In the genomic region with DNA sequence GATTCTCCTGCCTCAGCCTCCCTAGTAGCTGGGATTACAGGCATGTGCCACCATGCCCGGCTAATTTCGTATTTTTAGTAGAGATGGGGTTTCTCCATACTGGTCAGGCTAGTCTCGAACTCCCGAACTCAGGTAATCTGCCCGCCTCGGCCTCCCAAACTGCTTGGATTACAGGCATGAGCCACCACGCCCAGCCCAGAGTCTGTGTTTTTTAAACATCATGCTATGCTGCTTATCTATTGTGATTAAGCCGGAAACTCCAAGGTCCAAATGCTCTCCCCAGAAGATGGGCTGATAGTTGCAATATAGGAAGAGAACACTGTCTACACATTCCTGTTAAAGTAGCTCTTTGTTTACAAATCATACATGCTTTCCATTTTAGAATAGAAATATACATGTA, we compare ENCODE assay signal across 14 cellular contexts. TPM values are rescaled to one million over a fixed set of nuclear protein-coding genes. Genes with fewer than 3 reads are reported as not detected.
DNase-seq lines count a peak whose midpoint lies in the region; ATAC-seq and TF ChIP-seq lines count a peak whose summit lies in the region.
"Had no signal": no experiment of that assay in that cellular context is flagged by ENCODE, and none has a peak within 500 bp of the region (broad histone marks: within the 10 kb centered on the region; RNA-seq: fewer than 3 reads in every experiment).

No MANE protein-coding gene starts in this region.

- H3K4me1 ChIP-seq in KMS-11 (ENCODE audit: low read depth, poor library complexity, severe bottlenecking) (peaks cover 37% of the 10 kb centered on the region), colonic mucosa (no peaks in the 10 kb centered on the region), mucosa of descending colon (ENCODE audit: low read depth) (peaks cover 24% of the 10 kb centered on the region)
- H3K4me1 ChIP-seq: BLaER1 treated with 17β-estradiol and CSF1 and Interleukin-3, amounts not matched to agents 10 nM and 100 nM had no signal

- intact Hi-C loops in colonic mucosa (cut with DNase I), result no loop called here
- intact Hi-C loops in mucosa of descending colon (cut with DNase I, micrococcal nuclease), result no loop called here

- H3K79me2 ChIP-seq in KMS-11 (ENCODE audit: insufficient read depth, low read depth), result no peaks in the 10 kb centered on the region

- H3K36me3 ChIP-seq in KMS-11 (ENCODE audit: insufficient read depth), result no peaks in the 10 kb centered on the region
- H3K36me3 ChIP-seq in colonic mucosa, result no peaks in the 10 kb centered on the region
- H3K36me3 ChIP-seq in mucosa of descending colon (ENCODE audit: low read depth), result no peaks in the 10 kb centered on the region
- H3K36me3 ChIP-seq: BLaER1 treated with 17β-estradiol and CSF1 and Interleukin-3, amounts not matched to agents 10 nM and 100 nM had no signal

- H3K27me3 ChIP-seq in KMS-11 (ENCODE audit: insufficient read depth, low read depth) (no peaks in the 10 kb centered on the region), colonic mucosa (no peaks in the 10 kb centered on the region)
- H3K27me3 ChIP-seq: BLaER1 treated with 17β-estradiol and CSF1 and Interleukin-3, amounts not matched to agents 10 nM and 100 nM had no signal

- no peaks in the 10 kb centered on the region for H4K20me1 ChIP-seq in KMS-11 (ENCODE audit: insufficient read depth)
- H4K20me1 ChIP-seq: BLaER1 treated with 17β-estradiol and CSF1 and Interleukin-3, amounts not matched to agents 10 nM and 100 nM had no signal

- H2AFZ ChIP-seq in KMS-11 (ENCODE audit: low read depth), result no peak overlapping the region

- no peak overlapping the region for H3K4me2 ChIP-seq in KMS-11
- H3K4me2 ChIP-seq: BLaER1 treated with 17β-estradiol and CSF1 and Interleukin-3, amounts not matched to agents 10 nM and 100 nM had no signal

- H3K9ac ChIP-seq in KMS-11 (no peak overlapping the region), colonic mucosa (ENCODE audit: low read depth in 2 of 2, low read length in 2 of 2) (no peak overlapping the region)
- H3K9ac ChIP-seq: BLaER1 treated with 17β-estradiol and CSF1 and Interleukin-3, amounts not matched to agents 10 nM and 100 nM had no signal

- H3K27ac ChIP-seq in KMS-11 (peak overlapping the region; percentile 68; the same call in 1 of the 2 replicates), colonic mucosa (peak overlapping the region; percentile 31)
- H3K27ac ChIP-seq: BLaER1 treated with 17β-estradiol and CSF1 and Interleukin-3, amounts not matched to agents 10 nM and 100 nM had no signal

- DNase-seq in colonic mucosa (peak; percentile 61), mucosa of descending colon (peak; percentile 59 to 73 (median 67)), GM20000 (ENCODE audit: low spot score) (no peak), foreskin fibroblast (no peak)
- DNase-seq in activated T-cell treated with anti-CD3 and anti-CD28 coated beads, Interleukin-2, amount 50 U/mL, for 1 hour, result no peak
- DNase-seq: CD8-positive, alpha-beta T cell; DMS 273 treated with DMSO at 0.1 percent for 48 hours; DMS53; DND-41; EL; H9 had no signal

- no peak overlapping the region for H3K4me3 ChIP-seq in KMS-11 (IDR thresholded peaks at IDR 0.05; ENCODE audit: insufficient read depth, low read depth, low read length)
- H3K4me3 ChIP-seq in colonic mucosa, result no peak overlapping the region
- no peak overlapping the region for H3K4me3 ChIP-seq in mucosa of descending colon
- no peak overlapping the region for H3K4me3 ChIP-seq in foreskin fibroblast (ENCODE audit: low read depth in 1 of 2, low read length in 2 of 2)
- H3K4me3 ChIP-seq: BLaER1 treated with 17β-estradiol and CSF1 and Interleukin-3, amounts not matched to agents 10 nM and 100 nM; GM12878 had no signal

- TF ChIP-seq CTCF in KMS-11 (conservative IDR thresholded peaks at IDR 0.05; ENCODE audit: low read depth, low read length) (no peak), colonic mucosa (IDR thresholded peaks at IDR 0.05) (no peak), mucosa of descending colon (IDR thresholded peaks at IDR 0.05) (no peak), GM20000 (IDR thresholded peaks at IDR 0.05; ENCODE audit: extremely low read depth, missing control alignments) (no peak), foreskin fibroblast (IDR thresholded peaks at IDR 0.05; ENCODE audit: low read depth, low read length) (no peak)

- H3K9me3 ChIP-seq in colonic mucosa (no peaks in the 10 kb centered on the region), mucosa of descending colon (no peaks in the 10 kb centered on the region)
- H3K9me3 ChIP-seq: BLaER1 treated with 17β-estradiol and CSF1 and Interleukin-3, amounts not matched to agents 10 nM and 100 nM had no signal

- peak; percentile 66 for ATAC-seq in mucosa of descending colon
- ATAC-seq: CD8-positive, alpha-beta T cell; GM12878 had no signal

RNA-seq across cellular contexts. Expression of gene MAX, which starts 30.5 kb away (rescaled TPM):
- total RNA-seq in colonic mucosa, result 100 to 1,000 TPM in 1 of 2 donors, 10 to 100 TPM in 1; 91.1 to 107 TPM
- 100 to 1,000 TPM; 129 to 153 (median 147) TPM for total RNA-seq in mucosa of descending colon

Comparison
In these comparisons a context has a peak if more than half of its experiments do, and no peak if none do; other contexts are left out.
1. DNase-seq: peak in colonic mucosa (single experiment) and mucosa of descending colon (3 of 3); none in GM20000 (single experiment), foreskin fibroblast (0 of 2) and activated T-cell treated with anti-CD3 and anti-CD28 coated beads, Interleukin-2, amount 50 U/mL, for 1 hour (single experiment).